25 cellular contexts compared by ENCODE assay signal in genomic region chrX:72038868-72039267, GRCh38.
DNase-seq lines count a peak whose midpoint lies in the region; ATAC-seq, FAIRE-seq and TF ChIP-seq lines count a peak whose summit lies in the region.
"Had no signal": no experiment of that assay in that cellular context is flagged by ENCODE, and none has a peak within 500 bp of the region (broad histone marks: within the 10 kb centered on the region; RNA-seq: fewer than 3 reads in every experiment).

No MANE protein-coding gene starts in this region.

- intact Hi-C loops in K562 (cut with micrococcal nuclease) (no loop called here), colonic mucosa (cut with DNase I) (no loop called here)

- peaks cover 60% of the 10 kb centered on the region for H3K9me3 Mint-ChIP-seq in nephron progenitor cell

- H3K4me1 Mint-ChIP-seq in nephron progenitor cell: peaks cover 34% of the 10 kb centered on the region
- H3K4me1 Mint-ChIP-seq: CD4-positive, CD25-positive, alpha-beta regulatory T cell had no signal

- POLR2A ChIA-PET in HEK293 (lab: Yijun Ruan, JAX) (no interaction called here), K562 (lab: Yijun Ruan, JAX) (no interaction called here)

- H3K27ac Mint-ChIP-seq in nephron progenitor cell: peak overlapping the region; percentile 2
- H3K27ac Mint-ChIP-seq: CD4-positive, alpha-beta memory T cell; CD4-positive, CD25-positive, alpha-beta regulatory T cell; CD8-positive, alpha-beta memory T cell had no signal

- H3K9ac ChIP-seq in K562 (ENCODE audit: insufficient read depth in 1 of 2, low read depth in 2 of 2, low read length in 2 of 2) (no peak overlapping the region), colonic mucosa (ENCODE audit: low read depth in 2 of 2, low read length in 2 of 2) (no peak overlapping the region)
- H3K9ac ChIP-seq: BLaER1 had no signal

- H3K4me2 ChIP-seq in K562 (ENCODE audit: insufficient read depth, low read length): no peak overlapping the region
- H3K4me2 ChIP-seq: BLaER1 had no signal

- no peak for FAIRE-seq in K562 (lab: Jason Lieb, UNC)
- FAIRE-seq in GM12892 (lab: Jason Lieb, UNC): no peak
- FAIRE-seq: A204.1, GM12878, GM19239 had no signal

- no peaks in the 10 kb centered on the region for H3K9me1 ChIP-seq in K562 (ENCODE audit: control insufficient read depth, insufficient read depth, low read length)

- H3K4me3 ChIP-seq in HEK293 (ENCODE audit: low read depth, low read length) (no peak overlapping the region), K562 (no peak overlapping the region), colonic mucosa (no peak overlapping the region)
- H3K4me3 ChIP-seq: BLaER1, GM12878 had no signal

- CTCF ChIA-PET in HEK293 (lab: Yijun Ruan, JAX) (interaction anchor here (0.5 to 0.7 kb wide), 3 partner anchors 17 to 435 kb away, joined by 3 to 6 read pairs (median 5); no protein-coding TSS in a partner anchor), K562 (lab: Yijun Ruan, JAX; ENCODE audit: low intra/inter-chr PET ratio) (no interaction called here)

- BruUV-seq in K562 (replicated peaks; lab: Mats Ljungman, UMichigan): no TSS peak

- peaks cover 0 to 23% of the 10 kb centered on the region in 2 experiments; a peak in 3 of 5 replicates for H3K27me3 ChIP-seq in K562 (ENCODE audit: control insufficient read depth in 2 of 2, insufficient read depth in 2 of 2, low read length in 2 of 2)
- H3K27me3 ChIP-seq in colonic mucosa: no peaks in the 10 kb centered on the region
- H3K27me3 ChIP-seq: BE2C had no signal

- H3K27ac ChIP-seq in HEK293 (ENCODE audit: extremely low read depth, low read depth, low read length): no peak overlapping the region
- H3K27ac ChIP-seq in K562 (ENCODE audit: extremely low read depth, low read depth, low read length): no peak overlapping the region
- no peak overlapping the region for H3K27ac ChIP-seq in colonic mucosa
- H3K27ac ChIP-seq: BLaER1 had no signal

- no peak for TF ChIP-seq EP300 in K562 (IDR thresholded peaks at IDR 0.05; ENCODE audit: low read length)

- no peaks in the 10 kb centered on the region for H3K36me3 ChIP-seq in HEK293 (ENCODE audit: control insufficient read depth in 2 of 2, insufficient read depth in 1 of 2, low read length in 2 of 2)
- H3K36me3 ChIP-seq in K562 (ENCODE audit: control insufficient read depth, insufficient read depth, low read length): no peaks in the 10 kb centered on the region
- H3K36me3 ChIP-seq in colonic mucosa: no peaks in the 10 kb centered on the region
- H3K36me3 ChIP-seq: BE2C, BLaER1 had no signal

- H3K4me3 Mint-ChIP-seq in nephron progenitor cell: no peak overlapping the region
- H3K4me3 Mint-ChIP-seq: CD14-positive monocyte; CD4-positive, alpha-beta memory T cell; CD4-positive, CD25-positive, alpha-beta regulatory T cell; CD8-positive, alpha-beta memory T cell had no signal

- in situ Hi-C loops in K562 (cut with MboI): no loop called here

- no peak for TF ChIP-seq POLR2A in K562 (conservative IDR thresholded peaks at IDR 0.05)
- TF ChIP-seq POLR2A in GM12892 (IDR thresholded peaks at IDR 0.05; ENCODE audit: low read depth, low read length): no peak

- peaks cover 7% of the 10 kb centered on the region for H3K27me3 Mint-ChIP-seq in nephron progenitor cell (ENCODE audit: low read depth, poor library complexity)
- H3K27me3 Mint-ChIP-seq: CD4-positive, alpha-beta memory T cell; CD4-positive, CD25-positive, alpha-beta regulatory T cell had no signal

- no peak for TF ChIP-seq RAD21 in K562 (CRISPR knock-in tag; conservative IDR thresholded peaks at IDR 0.05 in 1 of 2, IDR thresholded peaks at IDR 0.05 in 1 of 2)

- no peak overlapping the region for H2AFZ ChIP-seq in K562 (ENCODE audit: low read depth, low read length)

- peaks cover 4% of the 10 kb centered on the region for H3K9me3 ChIP-seq in HEK293 (ENCODE audit: control insufficient read depth, insufficient read depth, low read depth, low read length)
- H3K9me3 ChIP-seq in K562 (replicated peaks; ENCODE audit: control insufficient read depth, insufficient read depth, low read depth, low read length): no peaks in the 10 kb centered on the region
- H3K9me3 ChIP-seq in colonic mucosa: no peaks in the 10 kb centered on the region
- H3K9me3 ChIP-seq: BE2C, BLaER1 had no signal

- peaks cover 13% of the 10 kb centered on the region for H3K36me3 Mint-ChIP-seq in nephron progenitor cell (ENCODE audit: low read depth)
- H3K36me3 Mint-ChIP-seq: CD4-positive, alpha-beta memory T cell; CD4-positive, CD25-positive, alpha-beta regulatory T cell had no signal

- DNase-seq in K562 (ENCODE audit: extremely low read depth in 1 of 4, low spot score in 3 of 4) (no peak), nephron progenitor cell (no peak), GM12892 (ENCODE audit: insufficient read length) (no peak), colonic mucosa (no peak)
- DNase-seq: 8988T; ACHN; BE2C; C1 segment of cervical spinal cord; CD4-positive, alpha-beta memory T cell; CD4-positive, CD25-positive, alpha-beta regulatory T cell; CD8-positive, alpha-beta memory T cell; COR-L47; DMS 273 treated with DMSO at 0.1 percent for 48 hours; DMS153; DMS53; DMS79; DND-41; EL; GDM1 had no signal

- H3K79me2 ChIP-seq in K562 (ENCODE audit: control insufficient read depth, insufficient read depth, low read length): no peaks in the 10 kb centered on the region

- H4K20me1 ChIP-seq in K562 (replicated peaks; ENCODE audit: control insufficient read depth, insufficient read depth, low read length): no peaks in the 10 kb centered on the region; the same call in 1 of the 2 replicates
- H4K20me1 ChIP-seq: BLaER1 had no signal

- no peak for ATAC-seq in K562
- ATAC-seq: GM12878 had no signal

- 0% methylated on average over 2 of the region's 2 CpGs for WGBS in K562 (ENCODE audit: insufficient coverage, low coverage, missing lambda C conversion rate)

- H3K4me1 ChIP-seq in HEK293 (ENCODE audit: control insufficient read depth, insufficient read depth, low read length) (no peaks in the 10 kb centered on the region), K562 (replicated peaks in 1 of 2; ENCODE audit: control insufficient read depth in 2 of 2, insufficient read depth in 2 of 2, low read length in 2 of 2) (no peaks in the 10 kb centered on the region), colonic mucosa (no peaks in the 10 kb centered on the region)
- H3K4me1 ChIP-seq: BLaER1 had no signal

- TF ChIP-seq CTCF in HEK293 (tag by site-specific recombination; IDR thresholded peaks at IDR 0.05) (no peak), K562 (IDR thresholded peaks at IDR 0.05 in 2 of 3, conservative IDR thresholded peaks at IDR 0.05 in 1 of 3; ENCODE audit: insufficient read depth in 2 of 3, low read depth in 1 of 3, low read length in 3 of 3) (no peak), nephron progenitor cell (IDR thresholded peaks at IDR 0.05) (no peak), colonic mucosa (IDR thresholded peaks at IDR 0.05) (no peak)

TF ChIP-seq in HEK293, 187 proteins besides CTCF, POLR2A, EP300 and RAD21:
- 0 out of 2 replicates have a peak, but pooled peaks have one; percentile 65 for TF ChIP-seq ZNF530 (tag by site-specific recombination; IDR thresholded peaks at IDR 0.05; ENCODE audit: low read depth)
- peak; percentile 100 for TF ChIP-seq PRDM1 (tag by site-specific recombination; IDR thresholded peaks at IDR 0.05)
- no peak for TF ChIP-seq MZF1 (tag by site-specific recombination; IDR thresholded peaks at IDR 0.05; ENCODE audit: borderline replicate concordance)

TF ChIP-seq in K562, 482 proteins besides CTCF, POLR2A, EP300 and RAD21:
- TF ChIP-seq TAF1 (IDR thresholded peaks at IDR 0.05; ENCODE audit: control insufficient read depth, extremely low read depth, insufficient read depth, low read length, severe bottlenecking) (no peak), PCBP2 (IDR thresholded peaks at IDR 0.05; ENCODE audit: low read depth, low read length, poor library complexity, severe bottlenecking) (peak; percentile 31), ZNF561 (CRISPR knock-in tag; conservative IDR thresholded peaks at IDR 0.05) (no peak), ZNF436 (CRISPR knock-in tag; IDR thresholded peaks at IDR 0.05) (no peak)
